ENCODE assay signal across 24 cellular contexts in the genomic region with DNA sequence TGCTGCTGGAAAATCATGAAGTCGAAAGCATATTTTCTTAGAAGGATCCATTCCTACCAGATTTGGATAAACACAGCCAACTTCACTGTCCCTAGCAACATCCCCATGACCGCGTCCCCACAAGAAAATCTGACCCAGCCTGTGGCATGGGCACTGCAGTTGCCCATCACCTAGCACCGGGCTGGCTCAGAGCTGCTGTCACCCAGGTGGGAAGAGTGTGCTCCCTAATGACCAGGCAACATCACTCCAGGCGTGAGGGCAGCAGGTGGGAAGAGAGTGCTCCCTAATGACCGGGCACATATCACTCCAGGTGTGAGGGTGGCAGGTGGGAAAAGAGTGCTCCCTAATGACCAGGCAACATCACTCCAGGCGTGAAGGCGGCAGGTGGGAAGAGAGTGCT.
DNase-seq lines count a peak whose midpoint lies in the region; ATAC-seq, FAIRE-seq and TF ChIP-seq lines count a peak whose summit lies in the region.
"Had no signal": no experiment of that assay in that cellular context is flagged by ENCODE, and none has a peak within 500 bp of the region (broad histone marks: within the 10 kb centered on the region; RNA-seq: fewer than 3 reads in every experiment).

No MANE protein-coding gene starts in this region.

- TF ChIP-seq RAD21 in H1 (IDR thresholded peaks at IDR 0.05 in 1 of 2, conservative IDR thresholded peaks at IDR 0.05 in 1 of 2; ENCODE audit: low read depth in 2 of 2, low read length in 2 of 2), result no peak

- no peak overlapping the region for H3K56ac ChIP-seq in H1 (replicated peaks; ENCODE audit: insufficient read length, low read depth, low read length)

- no peak for TF ChIP-seq POLR2A in H1 (IDR thresholded peaks at IDR 0.05; ENCODE audit: control extremely low read depth in 1 of 2, low read depth in 2 of 2, low read length in 2 of 2)

- H3K27ac Mint-ChIP-seq in CD14-positive monocyte (no peak overlapping the region), WTC11 (no peak overlapping the region)
- H3K27ac Mint-ChIP-seq in stimulated activated effector memory CD8-positive, alpha-beta T cell treated with anti-CD3 and anti-CD28 coated beads, Interleukin-12 subunit alpha, Interleukin-12 subunit beta, amount 100 ng/mL, for 72 hours, result no peak overlapping the region
- H3K27ac Mint-ChIP-seq: CD4-positive, alpha-beta T cell; CD8-positive, alpha-beta T cell had no signal

- WGBS in H1 (ENCODE audit: extremely low coverage in 1 of 2, insufficient coverage in 1 of 2, insufficient read length in 1 of 2, insufficient replicate concordance in 2 of 2, low coverage in 1 of 2, low lambda C conversion rate in 2 of 2, missing lambda C conversion rate in 1 of 2), 2 experiments, result 89% methylated on average over 6 of the region's 8 CpGs; no CpG with 5 or more reads in 1 of the 2 experiments

- H3K36me3 ChIP-seq in H1 (ENCODE audit: control insufficient read depth in 2 of 4, insufficient read depth in 4 of 4, low read length in 3 of 4), result no peaks in the 10 kb centered on the region
- no peaks in the 10 kb centered on the region for H3K36me3 ChIP-seq in PC-9 (ENCODE audit: low read depth)
- H3K36me3 ChIP-seq: BE2C, BLaER1 had no signal

- no TSS peak for BruUV-seq in PC-9 (replicated peaks; lab: Mats Ljungman, UMichigan)

- H3K79me2 ChIP-seq in H1 (ENCODE audit: control insufficient read depth in 1 of 2, insufficient read depth in 2 of 2, low read length in 2 of 2) (no peaks in the 10 kb centered on the region), PC-9 (ENCODE audit: low read depth) (no peaks in the 10 kb centered on the region)

- TF ChIP-seq EP300 in H1 (IDR thresholded peaks at IDR 0.05; ENCODE audit: borderline replicate concordance in 1 of 2, low read depth in 2 of 2, low read length in 2 of 2), result no peak

- POLR2A ChIA-PET in WTC11 (lab: Charles Lee) (no interaction called here), H1 (lab: Charles Lee; ENCODE audit: partially characterized antibody) (no interaction called here), PC-9 (lab: Charles Lee; ENCODE audit: unreplicated experiment) (no interaction called here)

- no peaks in the 10 kb centered on the region for H3K4me1 Mint-ChIP-seq in CD14-positive monocyte
- H3K4me1 Mint-ChIP-seq in WTC11, result peaks cover 7% of the 10 kb centered on the region
- no peaks in the 10 kb centered on the region for H3K4me1 Mint-ChIP-seq in stimulated activated effector memory CD8-positive, alpha-beta T cell treated with anti-CD3 and anti-CD28 coated beads, Interleukin-12 subunit alpha, Interleukin-12 subunit beta, amount 100 ng/mL, for 72 hours

- H3K9ac ChIP-seq in H1 (replicated peaks in 1 of 4; ENCODE audit: extremely low read depth in 1 of 4, low read depth in 3 of 4, low read length in 3 of 4), result no peak overlapping the region
- H3K9ac ChIP-seq: BLaER1 had no signal

- no peak overlapping the region for H2BK20ac ChIP-seq in H1 (ENCODE audit: low read length)

- intact Hi-C loops in CD14-positive monocyte (cut with micrococcal nuclease) (no loop called here), PC-9 (cut with micrococcal nuclease; ENCODE audit: unreplicated experiment) (no loop called here)

- no peak overlapping the region for H3K18ac ChIP-seq in H1 (ENCODE audit: extremely low read depth, low read length)

- 0 out of 2 replicates have a peak overlapping the region, but pooled peaks have one; percentile 39 for H2AK5ac ChIP-seq in H1 (ENCODE audit: low read depth, low read length)

- H3K4me3 ChIP-seq in H1 (ENCODE audit: extremely low read depth in 1 of 4, insufficient read depth in 2 of 4, low read depth in 3 of 4, low read length in 4 of 4), result no peak overlapping the region
- no peak overlapping the region for H3K4me3 ChIP-seq in PC-9
- H3K4me3 ChIP-seq: BLaER1, GM12878 had no signal

- 0 out of 7 replicates have a peak, but pooled peaks cover 0 to 2% (median 0%) of the 10 kb centered on the region in 4 experiments for H3K27me3 ChIP-seq in H1 (replicated peaks in 1 of 4; ENCODE audit: control insufficient read depth in 3 of 4, extremely low read depth in 1 of 4, insufficient read depth in 3 of 4, low read length in 3 of 4)
- H3K27me3 ChIP-seq in PC-9 (ENCODE audit: insufficient read depth, low read depth), result peaks cover 38% of the 10 kb centered on the region
- H3K27me3 ChIP-seq: BE2C, BLaER1 had no signal

- DNase-seq in CD14-positive monocyte (ENCODE audit: low spot score) (peak; percentile 30), WTC11 (ENCODE audit: low spot score) (no peak), H1 (ENCODE audit: low read depth in 1 of 2, low spot score in 2 of 2) (no peak), RCC 7860 (ENCODE audit: low spot score) (no peak), PC-9 (no peak), SW 1271 (lab: John Stamatoyannopoulos, UW) (no peak), EL (no peak)
- no peak for DNase-seq in stimulated activated effector memory CD8-positive, alpha-beta T cell treated with anti-CD3 and anti-CD28 coated beads, Interleukin-12 subunit alpha, Interleukin-12 subunit beta, amount 100 ng/mL, for 72 hours (ENCODE audit: low spot score in 2 of 2)
- DNase-seq: 8988T; ACHN; BE2C; C1 segment of cervical spinal cord; Caco-2; Calu3; CD4-positive, alpha-beta T cell; CD8-positive, alpha-beta T cell; DMS79 treated with DMSO at 0.1 percent for 48 hours; GDM1 had no signal

- no peak overlapping the region for H3K4ac ChIP-seq in H1 (replicated peaks; ENCODE audit: insufficient read length, low read depth, low read length)

- H3K4me2 ChIP-seq in H1 (ENCODE audit: insufficient read depth in 1 of 2, low read depth in 2 of 2, low read length in 2 of 2) (no peak overlapping the region), PC-9 (no peak overlapping the region)
- H3K4me2 ChIP-seq: BLaER1 had no signal

- no peak overlapping the region for H3K4me3 Mint-ChIP-seq in CD14-positive monocyte
- H3K4me3 Mint-ChIP-seq in WTC11, result no peak overlapping the region
- no peak overlapping the region for H3K4me3 Mint-ChIP-seq in stimulated activated effector memory CD8-positive, alpha-beta T cell treated with anti-CD3 and anti-CD28 coated beads, Interleukin-12 subunit alpha, Interleukin-12 subunit beta, amount 100 ng/mL, for 72 hours
- H3K4me3 Mint-ChIP-seq: CD4-positive, alpha-beta T cell; CD8-positive, alpha-beta T cell had no signal

- no peak for FAIRE-seq in H1 (lab: Jason Lieb, UNC)
- no peak for FAIRE-seq in RCC 7860 (lab: Jason Lieb, UNC)
- FAIRE-seq: A204.1, D721Med, GM12878, GM12892, GM18507 had no signal

- H3K9me3 ChIP-seq in H1 (ENCODE audit: insufficient read depth in 2 of 2, low read depth in 1 of 2, low read length in 1 of 2) (no peaks in the 10 kb centered on the region; a peak in 1 of 4 replicates), PC-9 (ENCODE audit: insufficient read depth, low read depth) (no peaks in the 10 kb centered on the region)
- H3K9me3 ChIP-seq: BE2C, BLaER1, Caco-2 had no signal

- H2AFZ ChIP-seq in H1 (ENCODE audit: low read length) (no peak overlapping the region), PC-9 (no peak overlapping the region)

- H3K9me3 Mint-ChIP-seq in CD14-positive monocyte (peaks cover 0 to 5% (median 0%) of the 10 kb centered on the region in 7 donors), WTC11 (peaks cover 7% of the 10 kb centered on the region)
- no peaks in the 10 kb centered on the region for H3K9me3 Mint-ChIP-seq in stimulated activated effector memory CD8-positive, alpha-beta T cell treated with anti-CD3 and anti-CD28 coated beads, Interleukin-12 subunit alpha, Interleukin-12 subunit beta, amount 100 ng/mL, for 72 hours

- no peak overlapping the region for H4K5ac ChIP-seq in H1 (ENCODE audit: insufficient read length, low read depth, low read length)

- H3K4me1 ChIP-seq in H1 (replicated peaks in 1 of 4; ENCODE audit: control insufficient read depth in 3 of 4, insufficient read depth in 4 of 4, low read length in 3 of 4) (no peaks in the 10 kb centered on the region; a peak in 1 of 7 replicates), PC-9 (replicated peaks; ENCODE audit: insufficient read depth) (no peaks in the 10 kb centered on the region)
- H3K4me1 ChIP-seq: BE2C, BLaER1, Caco-2 had no signal

- no peaks in the 10 kb centered on the region for H3K79me1 ChIP-seq in H1 (ENCODE audit: low read depth, low read length)

- ATAC-seq in WTC11, result no peak
- ATAC-seq in stimulated activated effector memory CD8-positive, alpha-beta T cell treated with anti-CD3 and anti-CD28 coated beads, Interleukin-12 subunit alpha, Interleukin-12 subunit beta, amount 100 ng/mL, for 72 hours, result peak; percentile 19
- ATAC-seq: CD8-positive, alpha-beta T cell; GM12878 had no signal

- no peak overlapping the region for H4K91ac ChIP-seq in H1 (replicated peaks; ENCODE audit: insufficient read length, low read length)

- H3K27me3 Mint-ChIP-seq in CD14-positive monocyte (ENCODE audit: low read depth in 3 of 3), result peaks cover 2 to 5% (median 2%) of the 10 kb centered on the region in 3 donors
- H3K27me3 Mint-ChIP-seq in WTC11 (ENCODE audit: low read depth), result 0 out of 2 replicates have a peak, but pooled peaks cover 2% of the 10 kb centered on the region

- no peak for TF ChIP-seq CTCF in CD14-positive monocyte (IDR thresholded peaks at IDR 0.05)
- TF ChIP-seq CTCF in WTC11 (IDR thresholded peaks at IDR 0.05), result no peak
- TF ChIP-seq CTCF in H1 (IDR thresholded peaks at IDR 0.05; ENCODE audit: control extremely low read depth in 1 of 3, insufficient read depth in 1 of 3, low read depth in 1 of 3, low read length in 3 of 3), result no peak
- TF ChIP-seq CTCF in PC-9 (conservative IDR thresholded peaks at IDR 0.05), result no peak

- no peaks in the 10 kb centered on the region for H3F3A ChIP-seq in PC-9 (ENCODE audit: insufficient read depth, low read depth)

- H3K27ac ChIP-seq in H1 (ENCODE audit: low read depth, low read length) (no peak overlapping the region), PC-9 (no peak overlapping the region)
- H3K27ac ChIP-seq: BLaER1 had no signal

- H4K20me1 ChIP-seq in H1 (replicated peaks in 1 of 2; ENCODE audit: control insufficient read depth in 1 of 2, insufficient read depth in 2 of 2, low read length in 2 of 2), result no peaks in the 10 kb centered on the region
- H4K20me1 ChIP-seq in PC-9 (ENCODE audit: insufficient read depth), result no peaks in the 10 kb centered on the region
- H4K20me1 ChIP-seq: BLaER1 had no signal

- H2BK5ac ChIP-seq in H1 (ENCODE audit: low read depth, low read length), result no peak overlapping the region

- CTCF ChIA-PET in WTC11 (lab: Charles Lee) (no interaction called here), H1 (lab: Charles Lee; ENCODE audit: partially characterized antibody) (interaction anchor here (1.0 to 2.6 kb wide), 3 partner anchors 38 to 45 kb away, joined by 3 to 15 read pairs (median 3); no protein-coding TSS in a partner anchor), PC-9 (lab: Charles Lee) (no interaction called here)

- no peak overlapping the region for H2BK120ac ChIP-seq in H1 (replicated peaks; ENCODE audit: low read depth, low read length)

- H3K23me2 ChIP-seq in H1 (ENCODE audit: low read depth, low read length), result no peaks in the 10 kb centered on the region

- H4K8ac ChIP-seq in H1 (ENCODE audit: extremely low read depth, insufficient read depth, low read length), result no peak overlapping the region; the same call in 1 of the 2 replicates

- H3K14ac ChIP-seq in H1 (ENCODE audit: insufficient read length), result no peak overlapping the region

- no peak overlapping the region for H3K23ac ChIP-seq in H1 (ENCODE audit: insufficient read length)

- H2BK15ac ChIP-seq in H1 (ENCODE audit: low read length), result no peak overlapping the region

- no peak overlapping the region for H2BK12ac ChIP-seq in H1 (ENCODE audit: low read depth, low read length)

- H3K9me2 ChIP-seq in PC-9 (ENCODE audit: insufficient read depth), result no peaks in the 10 kb centered on the region

- H3K36me3 Mint-ChIP-seq in CD14-positive monocyte (no peaks in the 10 kb centered on the region), WTC11 (no peaks in the 10 kb centered on the region)
- H3K36me3 Mint-ChIP-seq in stimulated activated effector memory CD8-positive, alpha-beta T cell treated with anti-CD3 and anti-CD28 coated beads, Interleukin-12 subunit alpha, Interleukin-12 subunit beta, amount 100 ng/mL, for 72 hours, result no peaks in the 10 kb centered on the region
- H3K36me3 Mint-ChIP-seq: CD8-positive, alpha-beta T cell had no signal
